Comparison of ENCODE assay signal across 8 cellular contexts in the genomic region with DNA sequence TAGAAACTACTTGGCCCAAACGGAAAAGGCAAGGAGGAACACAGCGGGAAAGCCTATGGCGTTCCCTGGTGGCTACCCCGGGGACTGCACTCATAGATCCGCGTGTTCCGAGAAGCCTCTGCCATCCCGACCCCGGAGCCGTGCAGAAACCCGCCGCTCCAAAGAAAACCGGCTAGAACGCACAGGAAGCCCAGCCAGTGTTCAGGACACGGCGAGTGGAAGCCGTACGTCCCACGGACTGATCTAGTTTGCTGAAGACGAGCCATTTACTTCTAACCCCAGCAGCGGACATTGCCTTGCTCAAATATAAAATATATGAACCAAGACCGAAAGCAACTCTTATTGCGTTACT.
A peak's percentile ranks its signal among the peaks of the same experiment; 100 is the strongest.
DNase-seq lines count a peak whose midpoint lies in the region; ATAC-seq and TF ChIP-seq lines count a peak whose summit lies in the region.
"Not testable (repeated sequence)": the region's sequence is repeated elsewhere in the genome, so short reads cannot be mapped to it uniquely, and the experiment has no call there.

No MANE protein-coding gene starts in this region.

- H3K9ac ChIP-seq in PC-3 (ENCODE audit: low read length), result not testable (repeated sequence)

- not testable (repeated sequence) for H3K27ac Mint-ChIP-seq in mesothelial cell of epicardium

- H3K9me3 Mint-ChIP-seq in mesothelial cell of epicardium, result not testable (repeated sequence)

- H3K4me3 ChIP-seq in PC-3 (ENCODE audit: low read length), result peak overlapping the region; percentile 56
- peak overlapping the region; percentile 32 to 49 for H3K4me3 ChIP-seq in cardiac fibroblast (replicated peaks in 1 of 2; ENCODE audit: low read depth in 2 of 2, low read length in 2 of 2)
- H3K4me3 ChIP-seq in upper lobe of right lung, result peak overlapping the region; percentile 39

- H4K20me1 ChIP-seq in PC-3 (ENCODE audit: low read length), result not testable (repeated sequence)

- peak overlapping the region; percentile 66; the same call in 1 of the 2 replicates for H3K4me2 ChIP-seq in PC-3 (ENCODE audit: low read length)

- TF ChIP-seq CTCF in PC-3 (conservative IDR thresholded peaks at IDR 0.05; ENCODE audit: low read depth, low read length); cardiac fibroblast (IDR thresholded peaks at IDR 0.05; ENCODE audit: low read depth, low read length); mesothelial cell of epicardium (IDR thresholded peaks at IDR 0.05; ENCODE audit: unreplicated experiment); upper lobe of right lung (IDR thresholded peaks at IDR 0.05): not testable (repeated sequence)

- H3K36me3 Mint-ChIP-seq in mesothelial cell of epicardium, result not testable (repeated sequence)

- CTCF ChIA-PET in PC-3 (lab: Charles Lee), result not testable (repeated sequence)

- not testable (repeated sequence) for H3K4me1 Mint-ChIP-seq in mesothelial cell of epicardium

- not testable (repeated sequence) for BruUV-seq in PC-3 (replicated peaks; lab: Mats Ljungman, UMichigan)

- H3K4me3 Mint-ChIP-seq in mesothelial cell of epicardium, result peak overlapping the region; percentile 55

- H2AFZ ChIP-seq in PC-3 (ENCODE audit: low read length), result peak overlapping the region; percentile 68; the same call in 1 of the 2 replicates

- DNase-seq in EL (peak; percentile 33), PC-3 (peak; percentile 25), activated T-cell treated with anti-CD3 and anti-CD28 coated beads for 48 hours (ENCODE audit: low read depth) (peak; percentile 17), cardiac fibroblast (ENCODE audit: low read depth in 2 of 2) (peak; percentile 5 to 16), glomerular visceral epithelial cell (ENCODE audit: extremely low spot score) (peak; percentile 3), smooth muscle cell of the brain vasculature (ENCODE audit: low read depth, low spot score) (peak; percentile 0), upper lobe of right lung (peak; percentile 67)
- not testable (repeated sequence) for DNase-seq in mesothelial cell of epicardium (ENCODE audit: low spot score in 2 of 2, unreplicated experiment in 2 of 2)

- H3K9me2 ChIP-seq in PC-3 (replicated peaks; ENCODE audit: low read length), result not testable (repeated sequence)

- not testable (repeated sequence) for H3K4me1 ChIP-seq in PC-3 (ENCODE audit: insufficient read depth, low read length); upper lobe of right lung

- not testable (repeated sequence) for H3K27me3 ChIP-seq in PC-3 (ENCODE audit: low read length); upper lobe of right lung

- not testable (repeated sequence) for H3K79me2 ChIP-seq in PC-3 (ENCODE audit: low read length)

- intact Hi-C loops in PC-3 (cut with micrococcal nuclease); upper lobe of right lung (cut with DNase I): not testable (repeated sequence)

- not testable (repeated sequence) for ATAC-seq in PC-3, upper lobe of right lung

- H3K36me3 ChIP-seq in PC-3 (ENCODE audit: low read depth, low read length); upper lobe of right lung: not testable (repeated sequence)

- not testable (repeated sequence) for H3F3A ChIP-seq in PC-3 (ENCODE audit: low read length, unreplicated experiment)

- not testable (repeated sequence) for H3K9me3 ChIP-seq in PC-3 (ENCODE audit: low read length); upper lobe of right lung

- not testable (repeated sequence) for H3K27ac ChIP-seq in PC-3 (ENCODE audit: low read length); upper lobe of right lung

- POLR2A ChIA-PET in PC-3 (lab: Charles Lee; ENCODE audit: unreplicated experiment), result not testable (repeated sequence)

- not testable (repeated sequence) for H3K27me3 Mint-ChIP-seq in mesothelial cell of epicardium (ENCODE audit: low read depth)
